In genomic region chr11:62599909-62600308, GRCh38 we compare ENCODE assay signal across 8 cellular contexts. TPM values are rescaled to one million over a fixed set of nuclear protein-coding genes. Genes with fewer than 3 reads are reported as not detected.
DNase-seq lines count a peak whose midpoint lies in the region; ATAC-seq, FAIRE-seq and TF ChIP-seq lines count a peak whose summit lies in the region.

No MANE protein-coding gene starts in this region.

- TF ChIP-seq CTCF in fibroblast of mammary gland (conservative IDR thresholded peaks at IDR 0.05; ENCODE audit: control insufficient read depth, insufficient read depth, low read depth, low read length) = no peak
- no peak for TF ChIP-seq CTCF in gastrocnemius medialis (IDR thresholded peaks at IDR 0.05 in 4 of 5, conservative IDR thresholded peaks at IDR 0.05 in 1 of 5)

- ATAC-seq in T-cell (replicated peaks in 1 of 4) (no peak), gastrocnemius medialis (no peak), GM18520 (IDR thresholded peaks at IDR 0.05; ENCODE audit: unreplicated experiment) (no peak)

- peak overlapping the region; percentile 46 to 97 (median 90) for H3K27ac ChIP-seq in gastrocnemius medialis

- H3K4me3 ChIP-seq in fibroblast of mammary gland (ENCODE audit: control insufficient read depth, low read depth, low read length) (peak overlapping the region; percentile 89), gastrocnemius medialis (peak overlapping the region; percentile 11 to 99 (median 90))

- POLR2A ChIA-PET in T-cell (lab: Charles Lee) = interaction anchor here (0.6 to 1.2 kb wide), 3 partner anchors 8 to 255 kb away, joined by 3 to 12 read pairs (median 6); partner anchors contain the start of gene TUT1 (in 1 of the 2)

- CTCF ChIA-PET in T-cell (lab: Charles Lee) = interaction anchor here in 1 of 2 donors (1.3 to 2.5 kb wide), 3 partner anchors 9 to 1238 kb away, joined by 4 to 10 read pairs (median 7); partner anchors contain the start of gene TUT1

- TF ChIP-seq POLR2A in gastrocnemius medialis (IDR thresholded peaks at IDR 0.05) = no peak

- H3K9me3 ChIP-seq in gastrocnemius medialis = no peaks in the 10 kb centered on the region

- intact Hi-C loops in gastrocnemius medialis (cut with DNase I; ENCODE audit: low total_unique reads) = loop anchor here (5.0 kb wide), 5 partner anchors 38 to 203 kb away; partner anchors contain the start of genes BSCL2, GNG3 and UBXN1

- peak; percentile 21 for FAIRE-seq in GM19239 (lab: Jason Lieb, UNC)

- peaks cover 0 to 47% of the 10 kb centered on the region in 2 donors for H3K36me3 ChIP-seq in gastrocnemius medialis

- peaks cover 17 to 29% of the 10 kb centered on the region in 2 donors for H3K4me1 ChIP-seq in gastrocnemius medialis

- peak overlapping the region; percentile 86 to 97 (median 92) for H3K4me3 Mint-ChIP-seq in T-cell

- H3K36me3 Mint-ChIP-seq in T-cell = peaks cover 54% of the 10 kb centered on the region

- H3K9me3 Mint-ChIP-seq in T-cell = no peaks in the 10 kb centered on the region

- H3K4me1 Mint-ChIP-seq in T-cell = peaks cover 55 to 61% (median 55%) of the 10 kb centered on the region in 3 donors

- H3K27ac Mint-ChIP-seq in T-cell = peak overlapping the region; percentile 95 to 100

- no peaks in the 10 kb centered on the region for H3K27me3 ChIP-seq in gastrocnemius medialis

- in situ Hi-C loops in gastrocnemius medialis (cut with MboI; ENCODE audit: low sequenced_read_pairs in 4 of 4) = loop anchor here in 1 of 4 donors (25.0 kb wide), 1 partner anchor 112 kb away; the partner anchor contains the start of genes BSCL2 and GNG3

- DNase-seq in GM19239 (ENCODE audit: insufficient read length, low spot score) (no peak), T-cell (no peak), fibroblast of mammary gland (ENCODE audit: low read depth) (no peak), gastrocnemius medialis (no peak), NCI-H1417 (lab: John Stamatoyannopoulos, UW) (no peak), RKO (ENCODE audit: low spot score) (no peak), SKM-1 treated with dmso at 0.1 percent for 144 hours (lab: John Stamatoyannopoulos, UW; ENCODE audit: unreplicated experiment) (no peak)

- H3K27me3 Mint-ChIP-seq in T-cell = no peaks in the 10 kb centered on the region

RNA-seq across cellular contexts. Expression of gene MTA2, which starts 1.8 kb away (rescaled TPM):
- total RNA-seq in T-cell = 100 to 1,000 TPM; 151 to 185 (median 184) TPM
- 10 to 100 TPM; 28.0 to 47.1 (median 31.7) TPM for total RNA-seq in gastrocnemius medialis

RNA-seq across cellular contexts. Expression of gene TUT1, which starts 8.6 kb away (rescaled TPM):
- 10 to 100 TPM; 35.2 to 56.0 (median 42.9) TPM for total RNA-seq in T-cell
- total RNA-seq in gastrocnemius medialis = 10 to 100 TPM in 3 of 4 donors, 1 to 10 TPM in 1; 7.8 to 15.7 (median 11.7) TPM

RNA-seq across cellular contexts. Expression of gene EML3, which starts 12.7 kb away (rescaled TPM):
- total RNA-seq in T-cell (100 to 1,000 TPM; 160 to 372 (median 328) TPM), gastrocnemius medialis (1 to 10 TPM; 4.7 to 7.9 (median 7.0) TPM)

RNA-seq across cellular contexts. Expression of gene ROM1, which starts 13.1 kb away (rescaled TPM):
- total RNA-seq in T-cell (1 to 10 TPM; 1.6 to 4.5 (median 3.5) TPM), gastrocnemius medialis (1 to 10 TPM; 1.6 to 3.7 (median 2.7) TPM)

RNA-seq across cellular contexts. Expression of gene B3GAT3, which starts 21.9 kb away (rescaled TPM):
- total RNA-seq in T-cell (10 to 100 TPM; 59.0 to 94.5 (median 90.5) TPM), gastrocnemius medialis (10 to 100 TPM in 2 of 4 donors, 1 to 10 TPM in 2; 4.4 to 21.4 (median 9.8) TPM)

Comparison
In these comparisons a context has a peak if more than half of its experiments do, and no peak if none do; other contexts are left out.
1. RNA of gene EML3, which starts 12.7 kb away (total RNA-seq): 160 to 372 TPM in T-cell; 4.7 to 7.9 TPM in gastrocnemius medialis; every median in the first group is over 10 times any median in the second.